ENCODE assay signal across 22 cellular contexts in the genomic region with DNA sequence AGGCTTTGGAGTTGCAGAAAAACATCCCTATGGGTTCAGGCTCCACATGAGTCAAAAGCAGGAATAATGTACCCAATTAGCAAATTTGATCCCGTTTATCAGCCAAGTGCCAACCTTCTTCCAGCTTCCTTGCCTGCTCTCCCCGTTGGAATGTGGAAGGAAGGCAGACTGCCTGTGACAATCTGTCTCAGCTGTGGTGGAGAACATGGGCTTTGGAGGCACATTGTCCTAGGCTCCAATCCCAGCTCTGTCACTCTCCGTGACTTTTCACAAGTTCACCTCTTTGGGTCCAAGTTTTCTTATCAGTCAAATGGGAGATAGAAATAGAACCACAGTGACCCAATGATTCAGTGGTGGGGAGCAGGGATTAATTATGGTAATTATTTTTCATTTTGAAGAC.
DNase-seq lines count a peak whose midpoint lies in the region; ATAC-seq and TF ChIP-seq lines count a peak whose summit lies in the region.
"Had no signal": no experiment of that assay in that cellular context is flagged by ENCODE, and none has a peak within 500 bp of the region (broad histone marks: within the 10 kb centered on the region; RNA-seq: fewer than 3 reads in every experiment).

No MANE protein-coding gene starts in this region.

- BruUV-seq in OCI-LY7 (replicated peaks; lab: Mats Ljungman, UMichigan) = no TSS peak
- no TSS peak for BruUV-seq in MCF 10A (replicated peaks; lab: Mats Ljungman, UMichigan)

- no peaks in the 10 kb centered on the region; the same call in 1 of the 2 replicates for H4K20me1 ChIP-seq in OCI-LY7 (ENCODE audit: insufficient read depth, low read length)

- H3K27me3 ChIP-seq in left ventricle myocardium inferior (ENCODE audit: low read depth) = no peaks in the 10 kb centered on the region
- H3K27me3 ChIP-seq: Peyer's patch, SJSA1 had no signal

- peaks cover 15% of the 10 kb centered on the region for H3K36me3 ChIP-seq in left ventricle myocardium inferior
- no peaks in the 10 kb centered on the region for H3K36me3 ChIP-seq in OCI-LY7 (ENCODE audit: insufficient read depth, low read length)
- H3K36me3 ChIP-seq: HAP-1 had no signal

- no peaks in the 10 kb centered on the region for H3K79me2 ChIP-seq in OCI-LY7 (ENCODE audit: insufficient read depth, low read depth, low read length)

- peaks cover 0 to 1% (median 0%) of the 10 kb centered on the region in 3 donors for H3K4me1 Mint-ChIP-seq in IgD-negative memory B cell
- H3K4me1 Mint-ChIP-seq in effector memory CD8-positive, alpha-beta T cell (ENCODE audit: low read depth in 2 of 2) = peaks cover 15 to 21% of the 10 kb centered on the region in 2 donors
- H3K4me1 Mint-ChIP-seq in stimulated activated effector memory CD8-positive, alpha-beta T cell treated with anti-CD3 and anti-CD28 coated beads, Interleukin-12 subunit alpha, Interleukin-12 subunit beta, amount 100 ng/mL, for 72 hours = peaks cover 12% of the 10 kb centered on the region
- H3K4me1 Mint-ChIP-seq in MCF 10A (ENCODE audit: insufficient read depth, unreplicated experiment) = peaks cover 6% of the 10 kb centered on the region

- ATAC-seq in effector memory CD8-positive, alpha-beta T cell (replicated peaks) = no peak
- ATAC-seq in stimulated activated effector memory CD8-positive, alpha-beta T cell treated with anti-CD3 and anti-CD28 coated beads, Interleukin-12 subunit alpha, Interleukin-12 subunit beta, amount 100 ng/mL, for 72 hours = no peak
- ATAC-seq: HepG2 had no signal

- H3K9me3 Mint-ChIP-seq in IgD-negative memory B cell (no peaks in the 10 kb centered on the region), MCF 10A (ENCODE audit: unreplicated experiment) (no peaks in the 10 kb centered on the region)
- H3K9me3 Mint-ChIP-seq in effector memory CD8-positive, alpha-beta T cell = no peaks in the 10 kb centered on the region
- H3K9me3 Mint-ChIP-seq in stimulated activated effector memory CD8-positive, alpha-beta T cell treated with anti-CD3 and anti-CD28 coated beads, Interleukin-12 subunit alpha, Interleukin-12 subunit beta, amount 100 ng/mL, for 72 hours = no peaks in the 10 kb centered on the region
- H3K9me3 Mint-ChIP-seq: CD4-positive, CD25-positive, alpha-beta regulatory T cell had no signal

- H3K27ac ChIP-seq in left ventricle myocardium inferior (replicated peaks) (peak overlapping the region; percentile 81), OCI-LY7 (ENCODE audit: low read depth, low read length, poor library complexity, severe bottlenecking) (no peak overlapping the region)
- H3K27ac ChIP-seq: GM23248, Peyer's patch, SJSA1 had no signal

- H2AFZ ChIP-seq in OCI-LY7 (ENCODE audit: low read length) = no peak overlapping the region
- H2AFZ ChIP-seq: GM23248 had no signal

- H3K4me3 ChIP-seq in left ventricle myocardium inferior = no peak overlapping the region
- no peak overlapping the region for H3K4me3 ChIP-seq in OCI-LY7 (ENCODE audit: low read depth, low read length, poor library complexity, severe bottlenecking)
- H3K4me3 ChIP-seq: GM23248, HAP-1, Peyer's patch, SJSA1 had no signal

- CTCF ChIA-PET in OCI-LY7 (lab: Charles Lee; ENCODE audit: unreplicated experiment) (no interaction called here), MCF 10A (lab: Yijun Ruan, JAX) (interaction anchor here (0.9 to 26.6 kb wide), 7 partner anchors 13 to 1084 kb away, joined by 3 to 1942 read pairs (median 66); partner anchors contain the start of gene ARHGAP26)

- H3K27ac Mint-ChIP-seq in IgD-negative memory B cell (peak overlapping the region in 2 of 3 donors; percentile 35 to 67), MCF 10A (ENCODE audit: low read depth, unreplicated experiment) (no peak overlapping the region)
- peak overlapping the region; percentile 41 to 44 for H3K27ac Mint-ChIP-seq in effector memory CD8-positive, alpha-beta T cell
- H3K27ac Mint-ChIP-seq in stimulated activated effector memory CD8-positive, alpha-beta T cell treated with anti-CD3 and anti-CD28 coated beads, Interleukin-12 subunit alpha, Interleukin-12 subunit beta, amount 100 ng/mL, for 72 hours = peak overlapping the region; percentile 54

- H3K36me3 Mint-ChIP-seq in IgD-negative memory B cell (peaks cover 4% of the 10 kb centered on the region), MCF 10A (ENCODE audit: insufficient read depth, unreplicated experiment) (peaks cover 6% of the 10 kb centered on the region)
- H3K36me3 Mint-ChIP-seq in effector memory CD8-positive, alpha-beta T cell (ENCODE audit: insufficient read depth) = peaks cover 50% of the 10 kb centered on the region
- peaks cover 45% of the 10 kb centered on the region for H3K36me3 Mint-ChIP-seq in stimulated activated effector memory CD8-positive, alpha-beta T cell treated with anti-CD3 and anti-CD28 coated beads, Interleukin-12 subunit alpha, Interleukin-12 subunit beta, amount 100 ng/mL, for 72 hours

- H3K27me3 Mint-ChIP-seq in IgD-negative memory B cell (no peaks in the 10 kb centered on the region), MCF 10A (ENCODE audit: insufficient read depth, unreplicated experiment) (no peaks in the 10 kb centered on the region)
- no peaks in the 10 kb centered on the region for H3K27me3 Mint-ChIP-seq in effector memory CD8-positive, alpha-beta T cell
- H3K27me3 Mint-ChIP-seq: CD4-positive, CD25-positive, alpha-beta regulatory T cell had no signal

- POLR2A ChIA-PET in OCI-LY7 (lab: Charles Lee) = interaction anchor here (0.7 to 1.5 kb wide), 2 partner anchors 134 to 144 kb away, joined by 3 read pairs; no protein-coding TSS in a partner anchor
- POLR2A ChIA-PET in MCF 10A (lab: Yijun Ruan, JAX) = interaction anchor here (0.7 to 2.5 kb wide), 2 partner anchors 13 to 163 kb away, joined by 3 to 8 read pairs; no protein-coding TSS in a partner anchor

- TF ChIP-seq CTCF in left ventricle myocardium inferior (IDR thresholded peaks at IDR 0.05; ENCODE audit: borderline replicate concordance) = no peak
- no peak for TF ChIP-seq CTCF in OCI-LY7 (conservative IDR thresholded peaks at IDR 0.05; ENCODE audit: low read length)
- TF ChIP-seq CTCF in MCF 10A (IDR thresholded peaks at IDR 0.05; ENCODE audit: unreplicated experiment) = no peak

- H3K9me2 ChIP-seq in OCI-LY7 (ENCODE audit: insufficient read depth, low read length) = no peaks in the 10 kb centered on the region

- H3K9me3 ChIP-seq in left ventricle myocardium inferior (replicated peaks) = no peaks in the 10 kb centered on the region
- no peaks in the 10 kb centered on the region for H3K9me3 ChIP-seq in OCI-LY7 (ENCODE audit: low read length)
- H3K9me3 ChIP-seq: Caco-2, HAP-1, Peyer's patch, SJSA1 had no signal

- DNase-seq in effector memory CD8-positive, alpha-beta T cell = no peak
- DNase-seq in left ventricle myocardium inferior (no peak), OCI-LY7 (ENCODE audit: low spot score) (no peak), MCF 10A (ENCODE audit: unreplicated experiment) (no peak), mesenteric fat pad (ENCODE audit: low spot score) (no peak)
- DNase-seq in stimulated activated effector memory CD8-positive, alpha-beta T cell treated with anti-CD3 and anti-CD28 coated beads, Interleukin-12 subunit alpha, Interleukin-12 subunit beta, amount 100 ng/mL, for 72 hours (ENCODE audit: low spot score in 2 of 2) = no peak
- DNase-seq: Caco-2; CD4-positive, CD25-positive, alpha-beta regulatory T cell; DND-41; GM23248; KG1; NCI-H1092 treated with DMSO at 0.1 percent for 48 hours; NCI-H1436 treated with DMSO at 0.1 percent for 48 hours; NCI-H1930; NCI-H2227 treated with DMSO at 0.1 percent for 48 hours; NCI-H510A treated with DMSO at 0.1 percent for 48 hours; NCI-H748 treated with DMSO at 0.1 percent for 48 hours; Peyer's patch had no signal

- intact Hi-C loops in left ventricle myocardium inferior (cut with micrococcal nuclease) = no loop called here
- intact Hi-C loops in OCI-LY7 (cut with micrococcal nuclease; ENCODE audit: unreplicated experiment) = loop anchor here (5.0 kb wide), 1 partner anchor 227 kb away; no protein-coding TSS in a partner anchor
- intact Hi-C loops in MCF 10A (cut with micrococcal nuclease) = loop anchor here (5.0 kb wide), 1 partner anchor 272 kb away; no protein-coding TSS in a partner anchor

- H3K4me2 ChIP-seq in OCI-LY7 (ENCODE audit: low read length) = no peak overlapping the region

- H3K4me1 ChIP-seq in left ventricle myocardium inferior (peaks cover 89% of the 10 kb centered on the region), OCI-LY7 (ENCODE audit: insufficient read depth, low read length, poor library complexity, severe bottlenecking) (no peaks in the 10 kb centered on the region)
- H3K4me1 ChIP-seq: HAP-1 had no signal

- H3K4me3 Mint-ChIP-seq in IgD-negative memory B cell (no peak overlapping the region), MCF 10A (ENCODE audit: unreplicated experiment) (no peak overlapping the region)
- H3K4me3 Mint-ChIP-seq in effector memory CD8-positive, alpha-beta T cell = no peak overlapping the region
- H3K4me3 Mint-ChIP-seq in stimulated activated effector memory CD8-positive, alpha-beta T cell treated with anti-CD3 and anti-CD28 coated beads, Interleukin-12 subunit alpha, Interleukin-12 subunit beta, amount 100 ng/mL, for 72 hours = no peak overlapping the region
- H3K4me3 Mint-ChIP-seq: CD4-positive, CD25-positive, alpha-beta regulatory T cell had no signal
